2 cellular contexts compared by ENCODE assay signal in genomic region chr13:36924001-36924400, GRCh38.
TF ChIP-seq lines count a peak whose summit lies in the region.

No MANE protein-coding gene starts in this region.

TF ChIP-seq in HepG2, 621 proteins besides CTCF, POLR2A, EP300 and RAD21:
- TF ChIP-seq CEBPG (CRISPR knock-in tag; IDR thresholded peaks at IDR 0.05), result no peak
- TF ChIP-seq, protein P1, sequence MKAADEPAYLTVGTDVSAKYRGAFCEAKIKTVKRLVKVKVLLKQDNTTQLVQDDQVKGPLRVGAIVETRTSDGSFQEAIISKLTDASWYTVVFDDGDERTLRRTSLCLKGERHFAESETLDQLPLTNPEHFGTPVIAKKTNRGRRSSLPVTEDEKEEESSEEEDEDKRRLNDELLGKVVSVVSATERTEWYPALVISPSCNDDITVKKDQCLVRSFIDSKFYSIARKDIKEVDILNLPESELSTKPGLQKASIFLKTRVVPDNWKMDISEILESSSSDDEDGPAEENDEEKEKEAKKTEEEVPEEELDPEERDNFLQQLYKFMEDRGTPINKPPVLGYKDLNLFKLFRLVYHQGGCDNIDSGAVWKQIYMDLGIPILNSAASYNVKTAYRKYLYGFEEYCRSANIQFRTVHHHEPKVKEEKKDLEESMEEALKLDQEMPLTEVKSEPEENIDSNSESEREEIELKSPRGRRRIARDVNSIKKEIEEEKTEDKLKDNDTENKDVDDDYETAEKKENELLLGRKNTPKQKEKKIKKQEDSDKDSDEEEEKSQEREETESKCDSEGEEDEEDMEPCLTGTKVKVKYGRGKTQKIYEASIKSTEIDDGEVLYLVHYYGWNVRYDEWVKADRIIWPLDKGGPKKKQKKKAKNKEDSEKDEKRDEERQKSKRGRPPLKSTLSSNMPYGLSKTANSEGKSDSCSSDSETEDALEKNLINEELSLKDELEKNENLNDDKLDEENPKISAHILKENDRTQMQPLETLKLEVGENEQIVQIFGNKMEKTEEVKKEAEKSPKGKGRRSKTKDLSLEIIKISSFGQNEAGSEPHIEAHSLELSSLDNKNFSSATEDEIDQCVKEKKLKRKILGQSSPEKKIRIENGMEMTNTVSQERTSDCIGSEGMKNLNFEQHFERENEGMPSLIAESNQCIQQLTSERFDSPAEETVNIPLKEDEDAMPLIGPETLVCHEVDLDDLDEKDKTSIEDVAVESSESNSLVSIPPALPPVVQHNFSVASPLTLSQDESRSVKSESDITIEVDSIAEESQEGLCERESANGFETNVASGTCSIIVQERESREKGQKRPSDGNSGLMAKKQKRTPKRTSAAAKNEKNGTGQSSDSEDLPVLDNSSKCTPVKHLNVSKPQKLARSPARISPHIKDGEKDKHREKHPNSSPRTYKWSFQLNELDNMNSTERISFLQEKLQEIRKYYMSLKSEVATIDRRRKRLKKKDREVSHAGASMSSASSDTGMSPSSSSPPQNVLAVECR (CRISPR knock-in tag; IDR thresholded peaks at IDR 0.05; ENCODE audit: borderline replicate concordance), result no peak
- TF ChIP-seq HNRNPK (IDR thresholded peaks at IDR 0.05; ENCODE audit: low read depth, low read length, poor library complexity, severe bottlenecking), result no peak
- TF ChIP-seq ZKSCAN1 (IDR thresholded peaks at IDR 0.05; ENCODE audit: low read length), result 0 out of 2 replicates have a peak, but pooled peaks have one; percentile 40
- TF ChIP-seq ZNF878 (CRISPR knock-in tag; IDR thresholded peaks at IDR 0.05), result no peak
- TF ChIP-seq POGZ (CRISPR knock-in tag; IDR thresholded peaks at IDR 0.05), result no peak
- TF ChIP-seq TAF15 (IDR thresholded peaks at IDR 0.05; ENCODE audit: low read depth, low read length, poor library complexity, severe bottlenecking), result no peak
- TF ChIP-seq CHCHD3 (CRISPR knock-in tag; IDR thresholded peaks at IDR 0.05), result no peak

TF ChIP-seq in GM12891, 5 proteins besides CTCF, POLR2A, EP300 and RAD21:
- TF ChIP-seq TAF1 (IDR thresholded peaks at IDR 0.05; ENCODE audit: low read depth, low read length) (no peak), PAX5 (IDR thresholded peaks at IDR 0.05; ENCODE audit: insufficient read depth, low read length, severe bottlenecking) (no peak), POU2F2 (IDR thresholded peaks at IDR 0.05; ENCODE audit: low read depth, low read length) (no peak), POLR2AphosphoS5 (IDR thresholded peaks at IDR 0.05; ENCODE audit: low read depth, low read length) (no peak), SPI1 (IDR thresholded peaks at IDR 0.05; ENCODE audit: low read depth, low read length) (no peak)
